In the genomic region with DNA sequence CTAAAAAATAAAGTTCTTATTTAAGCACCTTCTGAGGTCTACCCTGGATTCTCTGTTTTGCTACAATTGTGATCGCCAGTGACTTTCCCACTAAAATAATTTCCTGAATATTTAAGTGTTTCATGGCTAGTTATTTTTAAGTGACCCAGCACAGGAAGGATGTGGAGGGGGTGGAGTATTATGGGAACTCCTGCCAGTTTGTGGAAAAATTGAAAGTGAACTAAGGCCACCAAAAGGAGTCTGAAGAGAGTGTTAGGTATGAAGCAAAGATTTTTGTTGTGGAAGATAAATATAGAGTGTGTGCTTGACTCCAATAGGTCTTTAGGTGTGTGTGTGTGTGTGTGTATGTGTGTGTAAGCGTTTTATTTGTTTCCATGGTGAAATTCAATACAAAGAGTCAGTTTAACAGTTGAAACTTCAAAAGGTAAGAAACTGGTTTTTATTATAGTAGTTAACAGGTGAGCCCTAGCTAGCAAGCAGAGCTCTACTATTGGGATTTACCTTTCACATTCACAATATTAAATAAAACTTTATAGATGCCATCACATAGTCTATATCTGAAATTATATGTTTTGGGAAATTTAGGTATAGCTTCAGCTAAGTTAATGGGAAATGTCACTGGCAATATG, we compare ENCODE assay signal across 16 cellular contexts. TPM values are rescaled to one million over a fixed set of nuclear protein-coding genes. Genes with fewer than 3 reads are reported as not detected.
A peak's percentile ranks its signal among the peaks of the same experiment; 100 is the strongest.
DNase-seq lines count a peak whose midpoint lies in the region; ATAC-seq and TF ChIP-seq lines count a peak whose summit lies in the region.
"Had no signal": no experiment of that assay in that cellular context is flagged by ENCODE, and none has a peak within 500 bp of the region (broad histone marks: within the 10 kb centered on the region; RNA-seq: fewer than 3 reads in every experiment).

No MANE protein-coding gene starts in this region.

- H3K4me1 ChIP-seq in left lung (peaks cover 0 to 4% of the 10 kb centered on the region in 2 donors), thyroid gland (peaks cover 32 to 43% of the 10 kb centered on the region in 2 donors)

- CTCF ChIA-PET in activated naive CD4-positive, alpha-beta T cell treated with anti-CD3 and anti-CD28 coated beads for 36 hours (lab: Charles Lee), result interaction anchor here (0.6 to 2.8 kb wide), 2 partner anchors 11 to 32 kb away, joined by 3 to 10 read pairs; no protein-coding TSS in a partner anchor

- H3K4me1 Mint-ChIP-seq in activated naive CD4-positive, alpha-beta T cell treated with anti-CD3 and anti-CD28 coated beads for 36 hours (ENCODE audit: low read depth), result peaks cover 69% of the 10 kb centered on the region
- H3K4me1 Mint-ChIP-seq: nephron had no signal

- H3K36me3 Mint-ChIP-seq in activated naive CD4-positive, alpha-beta T cell treated with anti-CD3 and anti-CD28 coated beads for 36 hours (ENCODE audit: low read depth), result no peaks in the 10 kb centered on the region

- H3K9me3 Mint-ChIP-seq in activated naive CD4-positive, alpha-beta T cell treated with anti-CD3 and anti-CD28 coated beads for 36 hours, result no peaks in the 10 kb centered on the region
- H3K9me3 Mint-ChIP-seq: nephron had no signal

- H3K4me3 ChIP-seq in astrocyte of the spinal cord (ENCODE audit: low read depth, low read length), result no peak overlapping the region
- no peak overlapping the region for H3K4me3 ChIP-seq in left lung
- no peak overlapping the region for H3K4me3 ChIP-seq in thyroid gland (replicated peaks in 1 of 3)

- no peaks in the 10 kb centered on the region for H3K27me3 Mint-ChIP-seq in activated naive CD4-positive, alpha-beta T cell treated with anti-CD3 and anti-CD28 coated beads for 36 hours (ENCODE audit: low read depth)

- H3K36me3 ChIP-seq in left lung, result no peaks in the 10 kb centered on the region
- H3K36me3 ChIP-seq in thyroid gland, result no peaks in the 10 kb centered on the region

- TF ChIP-seq POLR2A in thyroid gland (IDR thresholded peaks at IDR 0.05), result no peak

- H3K27ac ChIP-seq in left lung, result peak overlapping the region; percentile 3 to 30
- peak overlapping the region; percentile 17 to 83 (median 25) for H3K27ac ChIP-seq in thyroid gland

- WGBS in thyroid gland, 2 donors, result 59 to 72% methylated on average over 2 of the region's 2 CpGs

- TF ChIP-seq CTCF in astrocyte of the spinal cord (IDR thresholded peaks at IDR 0.05; ENCODE audit: low read depth, low read length) (no peak), left lung (IDR thresholded peaks at IDR 0.05) (no peak), thyroid gland (IDR thresholded peaks at IDR 0.05) (no peak)

- no peaks in the 10 kb centered on the region for H3K9me3 ChIP-seq in left lung
- no peaks in the 10 kb centered on the region for H3K9me3 ChIP-seq in thyroid gland

- in situ Hi-C loops in astrocyte of the spinal cord (cut with HindIII; ENCODE audit: low sequenced_read_pairs), result no loop called here

- H3K27ac Mint-ChIP-seq in activated naive CD4-positive, alpha-beta T cell treated with anti-CD3 and anti-CD28 coated beads for 36 hours, result peak overlapping the region; percentile 62
- H3K27ac Mint-ChIP-seq: nephron had no signal

- ATAC-seq in left lung (peak; percentile 45), GM19328 (IDR thresholded peaks at IDR 0.05; ENCODE audit: unreplicated experiment) (no peak), HG02840 (IDR thresholded peaks at IDR 0.05; ENCODE audit: low FRiP score, unreplicated experiment) (no peak)

- intact Hi-C loops in activated naive CD4-positive, alpha-beta T cell treated with anti-CD3 and anti-CD28 coated beads for 36 hours (cut with micrococcal nuclease), result no loop called here
- intact Hi-C loops in left lung (cut with DNase I) (no loop called here), thyroid gland (cut with DNase I) (no loop called here)

- no peaks in the 10 kb centered on the region for H3K27me3 ChIP-seq in left lung
- H3K27me3 ChIP-seq in thyroid gland, result no peaks in the 10 kb centered on the region

- peak overlapping the region; percentile 11 for H3K4me3 Mint-ChIP-seq in activated naive CD4-positive, alpha-beta T cell treated with anti-CD3 and anti-CD28 coated beads for 36 hours
- H3K4me3 Mint-ChIP-seq: nephron had no signal

- no peak for DNase-seq in activated naive CD4-positive, alpha-beta T cell treated with anti-CD3 and anti-CD28 coated beads for 36 hours
- DNase-seq in activated naive CD4-positive, alpha-beta T cell treated with anti-CD3 and anti-CD28 coated beads, Interleukin-2, amount 50 U/mL, for 16 hours, result no peak
- DNase-seq in astrocyte of the spinal cord (ENCODE audit: low read depth, low spot score) (peak; percentile 24), left lung (no peak), thyroid gland (no peak), hippocampal formation (lab: John Stamatoyannopoulos, UW) (no peak)
- DNase-seq: activated CD4-positive, alpha-beta T cell treated with anti-CD3 and anti-CD28 coated beads, Interleukin-2, amount 50 U/mL, for 4 hours; activated gamma-delta T cell; caudate nucleus; kidney glomerular epithelial cell; NCI-H2171 treated with DMSO at 0.1 percent for 48 hours; stimulated activated CD4-positive, alpha-beta T cell treated with anti-CD3 and anti-CD28 coated beads, Interleukin-4, amount 100 ng/mL, for 24 hours; T-helper 9 cell had no signal

RNA-seq across cellular contexts. Expression of a gene that starts 25.6 kb away (rescaled TPM):
- total RNA-seq in activated naive CD4-positive, alpha-beta T cell treated with anti-CD3 and anti-CD28 coated beads for 36 hours, result 10 to 100 TPM in 1 of 2 experiments, 1 to 10 TPM in 1; 9.2 to 10.8 TPM
- total RNA-seq in left lung (1 to 10 TPM; 7.0 to 7.5 TPM), thyroid gland (10 to 100 TPM in 3 of 4 donors, 1 to 10 TPM in 1; 9.2 to 18.8 (median 14.8) TPM)
